22 cellular contexts compared by ENCODE assay signal in genomic region chr4:52585379-52585778, GRCh38.
"Had no signal": no experiment of that assay in that cellular context is flagged by ENCODE, and none has a peak within 500 bp of the region (broad histone marks: within the 10 kb centered on the region; RNA-seq: fewer than 3 reads in every experiment).

No MANE protein-coding gene starts in this region.

- H3K27ac Mint-ChIP-seq: activated CD4-positive, alpha-beta memory T cell treated with anti-CD3 and anti-CD28 coated beads, Interleukin-2, amount 10 ng/mL, durations not matched to agents 7 days and 5 days; activated CD4-positive, alpha-beta T cell treated with anti-CD3 and anti-CD28 coated beads, Interleukin-2, amount 10 ng/mL, durations not matched to agents 24 days and 14 days; activated CD8-positive, alpha-beta memory T cell treated with anti-CD3 and anti-CD28 coated beads, Interleukin-2, amount 10 ng/mL, durations not matched to agents 7 days and 5 days; activated naive CD4-positive, alpha-beta T cell treated with anti-CD3 and anti-CD28 coated beads, Interleukin-2, amount 10 ng/mL, durations not matched to agents 7 days and 5 days; stimulated activated naive CD8-positive, alpha-beta T cell treated with anti-CD3 and anti-CD28 coated beads, Interleukin-15, amount 100 ng/mL, for 72 hours; T-helper 17 cell had no signal

- H3K4me3 Mint-ChIP-seq: activated CD4-positive, alpha-beta memory T cell treated with anti-CD3 and anti-CD28 coated beads, Interleukin-2, amount 10 ng/mL, durations not matched to agents 7 days and 5 days; activated CD4-positive, alpha-beta T cell treated with anti-CD3 and anti-CD28 coated beads, Interleukin-2, amount 10 ng/mL, durations not matched to agents 24 days and 14 days; activated CD8-positive, alpha-beta memory T cell treated with anti-CD3 and anti-CD28 coated beads, Interleukin-2, amount 10 ng/mL, durations not matched to agents 7 days and 5 days; activated naive CD4-positive, alpha-beta T cell treated with anti-CD3 and anti-CD28 coated beads, Interleukin-2, amount 10 ng/mL, durations not matched to agents 7 days and 5 days; nephron; stimulated activated naive CD8-positive, alpha-beta T cell treated with anti-CD3 and anti-CD28 coated beads, Interleukin-15, amount 100 ng/mL, for 72 hours; T-helper 17 cell had no signal

- H3K9me3 ChIP-seq: neutrophil, ovary, prostate gland, tibial artery had no signal

- H3K9me3 Mint-ChIP-seq: activated CD4-positive, alpha-beta memory T cell treated with anti-CD3 and anti-CD28 coated beads, Interleukin-2, amount 10 ng/mL, durations not matched to agents 7 days and 5 days; activated CD4-positive, alpha-beta T cell treated with anti-CD3 and anti-CD28 coated beads, Interleukin-2, amount 10 ng/mL, durations not matched to agents 24 days and 14 days; activated naive CD4-positive, alpha-beta T cell treated with anti-CD3 and anti-CD28 coated beads, Interleukin-2, amount 10 ng/mL, durations not matched to agents 7 days and 5 days; nephron; stimulated activated naive CD8-positive, alpha-beta T cell treated with anti-CD3 and anti-CD28 coated beads, Interleukin-15, amount 100 ng/mL, for 72 hours had no signal

- H3K36me3 ChIP-seq: brain microvascular endothelial cell, neutrophil, ovary, prostate gland, tibial artery had no signal

- H3K4me1 ChIP-seq: prostate gland had no signal

- H3K27me3 Mint-ChIP-seq: T-helper 17 cell had no signal

- DNase-seq: activated CD4-positive, alpha-beta memory T cell treated with anti-CD3 and anti-CD28 coated beads, Interleukin-2, amount 10 ng/mL, durations not matched to agents 7 days and 5 days; activated CD4-positive, alpha-beta T cell treated with anti-CD3 and anti-CD28 coated beads, Interleukin-2, amount 10 ng/mL, durations not matched to agents 24 days and 14 days; activated CD8-positive, alpha-beta memory T cell treated with anti-CD3 and anti-CD28 coated beads, Interleukin-2, amount 10 ng/mL, durations not matched to agents 7 days and 5 days; activated effector memory CD4-positive, alpha-beta T cell treated with anti-CD3 and anti-CD28 coated beads, Interleukin-2, amount 50 U/mL, for 16 hours; activated naive CD4-positive, alpha-beta T cell treated with anti-CD3 and anti-CD28 coated beads, Interleukin-2, amount 10 ng/mL, durations not matched to agents 7 days and 5 days; activated T-cell treated with anti-CD3 and anti-CD28 coated beads for 4 hours; anterior cingulate cortex; brain microvascular endothelial cell; central memory CD4-positive, alpha-beta T cell; effector memory CD4-positive, alpha-beta T cell; foreskin melanocyte; hippocampal formation; kidney glomerular epithelial cell; ovary; stimulated activated CD4-positive, alpha-beta T cell treated with anti-CD3 and anti-CD28 coated beads, Interleukin-4, amount 100 ng/mL, for 24 hours; stimulated activated naive CD8-positive, alpha-beta T cell treated with anti-CD3 and anti-CD28 coated beads, Interleukin-15, amount 100 ng/mL, for 72 hours; T-helper 17 cell; tibial artery had no signal

- H3K36me3 Mint-ChIP-seq: activated CD8-positive, alpha-beta memory T cell treated with anti-CD3 and anti-CD28 coated beads, Interleukin-2, amount 10 ng/mL, durations not matched to agents 7 days and 5 days; activated naive CD4-positive, alpha-beta T cell treated with anti-CD3 and anti-CD28 coated beads, Interleukin-2, amount 10 ng/mL, durations not matched to agents 7 days and 5 days had no signal

- H3K4me3 ChIP-seq: ovary, prostate gland, tibial artery had no signal

- H3K27me3 ChIP-seq: brain microvascular endothelial cell, ovary, tibial artery had no signal

- H3K27ac ChIP-seq: brain microvascular endothelial cell, neutrophil, ovary, prostate gland, tibial artery had no signal

- ATAC-seq: activated CD4-positive, CD25-positive, alpha-beta regulatory T cell treated with anti-CD3 and anti-CD28 coated beads, Interleukin-2, amount 50 U/mL, for 24 hours; activated CD8-positive, alpha-beta memory T cell treated with anti-CD3 and anti-CD28 coated beads, Interleukin-2, amount 10 ng/mL, durations not matched to agents 7 days and 5 days; stimulated activated naive CD8-positive, alpha-beta T cell treated with anti-CD3 and anti-CD28 coated beads, Interleukin-15, amount 100 ng/mL, for 72 hours; T-helper 17 cell had no signal
